27 cellular contexts compared by ENCODE assay signal in genomic region chr16:17914168-17914567, GRCh38.
"Had no signal": no experiment of that assay in that cellular context is flagged by ENCODE, and none has a peak within 500 bp of the region (broad histone marks: within the 10 kb centered on the region; RNA-seq: fewer than 3 reads in every experiment).

No MANE protein-coding gene starts in this region.

- H3K9me3 ChIP-seq: testis, thyroid gland, uterus, vagina had no signal

- H3K4me3 ChIP-seq: stomach, suprapubic skin, testis, thoracic aorta, thyroid gland, tibial artery, tibial nerve, transverse colon, upper lobe of left lung, upper lobe of right lung, uterus, vagina had no signal

- FAIRE-seq: urothelium cell line had no signal

- H3K4me1 ChIP-seq: stomach, suprapubic skin, testis, thyroid gland, tibial artery, tibial nerve, transverse colon, upper lobe of left lung, upper lobe of right lung, uterus, vagina had no signal

- H3K27ac ChIP-seq: stomach, suprapubic skin, testis, thoracic aorta, thyroid gland, tibial artery, tibial nerve, transverse colon, upper lobe of left lung, upper lobe of right lung, uterus, vagina had no signal

- H3K27me3 ChIP-seq: stomach, suprapubic skin, testis, thyroid gland, tibial artery, tibial nerve, transverse colon, upper lobe of left lung, upper lobe of right lung, uterus, vagina had no signal

- H3K36me3 ChIP-seq: stomach, suprapubic skin, thoracic aorta, thyroid gland, tibial artery, tibial nerve, transverse colon, upper lobe of left lung, upper lobe of right lung, uterus, vagina had no signal

- ATAC-seq: stimulated activated effector memory CD8-positive, alpha-beta T cell treated with anti-CD3 and anti-CD28 coated beads, Interleukin-12 subunit alpha, Interleukin-12 subunit beta, amount 100 ng/mL, for 72 hours; stimulated activated memory B cell treated with anti-CD40 and anti-IgM and Interleukin-4, amounts not matched to agents 10 μg/mL and 1 μg/mL and 100 μg/mL, for 72 hours; stimulated activated naive B cell treated with anti-CD40 and anti-IgM and Interleukin-4, amounts not matched to agents 10 μg/mL and 1 μg/mL and 100 μg/mL, for 72 hours; stimulated activated naive CD8-positive, alpha-beta T cell treated with anti-CD3 and anti-CD28 coated beads, Interleukin-15, amount 100 ng/mL, for 72 hours; stimulated activated naive CD8-positive, alpha-beta T cell treated with anti-CD3 and anti-CD28 coated beads, Interleukin-15, Interleukin-2, amounts not matched to agents 100 U/mL and 50 U/mL, for 24 hours; upper lobe of right lung had no signal

- DNase-seq: stimulated activated CD4-positive, alpha-beta T cell treated with anti-CD3 and anti-CD28 coated beads, Interleukin-2, amount 100 ng/mL, for 48 hours; stimulated activated CD4-positive, alpha-beta T cell treated with anti-CD3 and anti-CD28 coated beads, Interleukin-4, amount 100 ng/mL, for 1 hour; stimulated activated CD4-positive, alpha-beta T cell treated with anti-CD3 and anti-CD28 coated beads, Interleukin-4, amount 100 ng/mL, for 24 hours; stimulated activated CD4-positive, alpha-beta T cell treated with anti-CD3 and anti-CD28 coated beads, Interleukin-4, amount 100 ng/mL, for 4 hours; stimulated activated CD8-positive, alpha-beta memory T cell treated with anti-CD3 and anti-CD28 coated beads, Interleukin-4, amount 100 ng/mL, for 48 hours; stimulated activated naive B cell treated with anti-CD40 and anti-IgM and Interleukin-4, amounts not matched to agents 10 μg/mL and 1 μg/mL and 100 μg/mL, for 72 hours; stimulated activated naive CD4-positive, alpha-beta T cell; stimulated activated naive CD4-positive, alpha-beta T cell treated with Interleukin-2 at 50 U/mL for 16 hours; stimulated activated naive CD8-positive, alpha-beta T cell treated with anti-CD3 and anti-CD28 coated beads, Interleukin-15, amount 100 ng/mL, for 72 hours; stimulated activated naive CD8-positive, alpha-beta T cell treated with anti-CD3 and anti-CD28 coated beads, Interleukin-15, Interleukin-2, amounts not matched to agents 100 U/mL and 50 U/mL, for 24 hours; stomach; substantia nigra; testis; thyroid gland; tibial artery; transverse colon; trophoblast cell; upper lobe of left lung; upper lobe of right lung; uterus had no signal
